ENCODE assay signal across 1 cellular context in the genomic region with DNA sequence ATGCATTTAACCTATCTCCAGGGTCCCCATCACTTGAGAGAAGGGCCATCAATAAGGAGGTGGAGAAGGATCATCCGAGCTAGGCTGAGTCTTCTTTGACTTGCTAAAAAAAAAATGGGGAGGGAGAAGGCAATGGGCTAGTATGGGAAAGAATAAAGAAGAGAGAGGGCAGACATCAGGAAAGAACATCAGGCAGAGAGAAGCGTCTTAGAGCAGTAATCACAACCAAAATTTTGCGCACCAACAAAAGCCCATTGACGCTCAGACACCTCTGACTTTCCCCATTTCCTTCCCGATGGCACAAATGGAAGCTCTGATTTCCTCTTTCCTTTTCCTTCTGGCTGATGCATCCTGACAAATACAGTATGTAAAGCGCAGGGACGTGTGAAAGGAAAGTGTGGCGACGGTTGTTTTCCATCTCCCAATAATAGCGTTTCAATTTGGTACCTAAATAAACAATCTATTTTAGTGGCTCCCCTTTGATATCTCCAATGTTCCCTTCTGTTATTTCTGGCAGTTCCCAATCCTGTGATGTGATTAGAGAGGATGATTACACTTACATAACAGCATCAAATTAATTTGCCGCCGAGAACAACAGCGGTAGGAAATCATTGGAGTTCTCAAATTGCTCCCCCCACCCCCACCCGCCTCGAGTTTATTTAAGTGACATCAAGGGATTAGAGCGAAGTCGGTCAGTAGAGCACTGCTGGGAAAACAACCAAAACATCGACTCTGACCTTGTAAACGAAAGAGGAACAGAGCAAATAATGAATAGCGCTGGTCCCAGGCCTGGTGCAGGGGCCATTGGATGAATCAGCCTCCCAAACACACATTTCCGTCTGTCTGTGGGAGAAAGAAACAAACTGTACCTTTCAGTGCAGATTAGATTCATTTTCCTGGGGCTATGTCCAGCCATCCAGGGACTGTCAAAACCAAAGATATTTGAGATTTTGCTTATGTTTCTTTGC.
TF ChIP-seq lines count a peak whose summit lies in the region.

No MANE protein-coding gene starts in this region.

TF ChIP-seq in HepG2, 621 proteins besides CTCF, POLR2A, EP300 and RAD21 (continued from another document and continues in another):
- TF ChIP-seq, protein P1, sequence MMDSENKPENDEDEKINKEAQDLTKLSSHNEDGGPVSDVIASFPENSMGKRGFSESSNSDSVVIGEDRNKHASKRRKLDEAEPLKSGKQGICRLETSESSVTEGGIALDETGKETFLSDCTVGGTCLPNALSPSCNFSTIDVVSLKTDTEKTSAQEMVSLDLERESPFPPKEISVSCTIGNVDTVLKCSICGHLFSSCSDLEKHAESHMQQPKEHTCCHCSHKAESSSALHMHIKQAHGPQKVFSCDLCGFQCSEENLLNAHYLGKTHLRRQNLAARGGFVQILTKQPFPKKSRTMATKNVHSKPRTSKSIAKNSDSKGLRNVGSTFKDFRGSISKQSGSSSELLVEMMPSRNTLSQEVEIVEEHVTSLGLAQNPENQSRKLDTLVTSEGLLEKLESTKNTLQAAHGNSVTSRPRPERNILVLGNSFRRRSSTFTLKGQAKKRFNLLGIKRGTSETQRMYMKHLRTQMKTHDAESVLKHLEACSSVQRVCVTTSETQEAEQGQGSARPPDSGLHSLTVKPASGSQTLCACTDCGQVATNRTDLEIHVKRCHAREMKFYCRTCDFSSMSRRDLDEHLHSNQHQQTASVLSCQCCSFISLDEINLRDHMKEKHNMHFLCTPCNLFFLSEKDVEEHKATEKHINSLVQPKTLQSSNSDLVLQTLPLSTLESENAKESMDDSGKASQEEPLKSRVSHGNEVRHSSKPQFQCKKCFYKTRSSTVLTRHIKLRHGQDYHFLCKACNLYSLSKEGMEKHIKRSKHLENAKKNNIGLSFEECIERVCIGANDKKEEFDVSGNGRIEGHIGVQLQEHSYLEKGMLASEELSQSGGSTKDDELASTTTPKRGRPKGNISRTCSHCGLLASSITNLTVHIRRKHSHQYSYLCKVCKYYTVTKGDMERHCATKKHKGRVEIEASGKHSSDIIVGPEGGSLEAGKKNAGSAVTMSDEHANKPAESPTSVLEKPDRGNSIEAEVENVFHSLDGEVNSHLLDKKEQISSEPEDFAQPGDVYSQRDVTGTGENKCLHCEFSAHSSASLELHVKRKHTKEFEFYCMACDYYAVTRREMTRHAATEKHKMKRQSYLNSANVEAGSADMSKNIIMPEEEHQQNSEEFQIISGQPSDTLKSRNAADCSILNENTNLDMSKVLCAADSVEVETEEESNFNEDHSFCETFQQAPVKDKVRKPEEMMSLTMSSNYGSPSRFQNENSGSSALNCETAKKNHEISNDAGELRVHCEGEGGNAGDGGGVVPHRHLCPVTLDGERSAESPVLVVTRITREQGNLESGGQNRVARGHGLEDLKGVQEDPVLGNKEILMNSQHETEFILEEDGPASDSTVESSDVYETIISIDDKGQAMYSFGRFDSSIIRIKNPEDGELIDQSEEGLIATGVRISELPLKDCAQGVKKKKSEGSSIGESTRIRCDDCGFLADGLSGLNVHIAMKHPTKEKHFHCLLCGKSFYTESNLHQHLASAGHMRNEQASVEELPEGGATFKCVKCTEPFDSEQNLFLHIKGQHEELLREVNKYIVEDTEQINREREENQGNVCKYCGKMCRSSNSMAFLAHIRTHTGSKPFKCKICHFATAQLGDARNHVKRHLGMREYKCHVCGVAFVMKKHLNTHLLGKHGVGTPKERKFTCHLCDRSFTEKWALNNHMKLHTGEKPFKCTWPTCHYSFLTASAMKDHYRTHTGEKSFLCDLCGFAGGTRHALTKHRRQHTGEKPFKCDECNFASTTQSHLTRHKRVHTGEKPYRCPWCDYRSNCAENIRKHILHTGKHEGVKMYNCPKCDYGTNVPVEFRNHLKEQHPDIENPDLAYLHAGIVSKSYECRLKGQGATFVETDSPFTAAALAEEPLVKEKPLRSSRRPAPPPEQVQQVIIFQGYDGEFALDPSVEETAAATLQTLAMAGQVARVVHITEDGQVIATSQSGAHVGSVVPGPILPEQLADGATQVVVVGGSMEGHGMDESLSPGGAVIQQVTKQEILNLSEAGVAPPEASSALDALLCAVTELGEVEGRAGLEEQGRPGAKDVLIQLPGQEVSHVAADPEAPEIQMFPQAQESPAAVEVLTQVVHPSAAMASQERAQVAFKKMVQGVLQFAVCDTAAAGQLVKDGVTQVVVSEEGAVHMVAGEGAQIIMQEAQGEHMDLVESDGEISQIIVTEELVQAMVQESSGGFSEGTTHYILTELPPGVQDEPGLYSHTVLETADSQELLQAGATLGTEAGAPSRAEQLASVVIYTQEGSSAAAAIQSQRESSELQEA (CRISPR knock-in tag; IDR thresholded peaks at IDR 0.05; ENCODE audit: not compliant biosample characterization) = no peak
- TF ChIP-seq NR2F1 (CRISPR knock-in tag; IDR thresholded peaks at IDR 0.05) (peak in 1 of 2 experiments; percentile 47; a peak in 3 of 4 replicates), DNMT1 (CRISPR knock-in tag; IDR thresholded peaks at IDR 0.05) (no peak), ESRRA (CRISPR knock-in tag; IDR thresholded peaks at IDR 0.05; ENCODE audit: low read depth) (peak; percentile 21; the same call in 1 of the 2 replicates), ZNF510 (CRISPR knock-in tag; IDR thresholded peaks at IDR 0.05; ENCODE audit: low read depth) (no peak), MAZ (IDR thresholded peaks at IDR 0.05; ENCODE audit: borderline replicate concordance, low read depth, low read length) (no peak), MAZ (CRISPR knock-in tag; IDR thresholded peaks at IDR 0.05; ENCODE audit: low read depth) (peak; percentile 66; the same call in 1 of the 2 replicates), ZNF430 (CRISPR knock-in tag; IDR thresholded peaks at IDR 0.05) (no peak), ZNF354B (CRISPR knock-in tag; IDR thresholded peaks at IDR 0.05) (no peak), ADNP (CRISPR knock-in tag; IDR thresholded peaks at IDR 0.05) (no peak), GATAD2A (CRISPR knock-in tag; IDR thresholded peaks at IDR 0.05) (peak; percentile 80), MED1 (CRISPR knock-in tag; IDR thresholded peaks at IDR 0.05) (peak; percentile 94), MEF2D (CRISPR knock-in tag; IDR thresholded peaks at IDR 0.05) (no peak), ZNF121 (CRISPR knock-in tag; IDR thresholded peaks at IDR 0.05) (peak; percentile 13; the same call in 1 of the 2 replicates), ZNF790 (CRISPR knock-in tag; IDR thresholded peaks at IDR 0.05; ENCODE audit: borderline replicate concordance) (no peak), PHB2 (IDR thresholded peaks at IDR 0.05; ENCODE audit: partially characterized antibody) (no peak), ZNF24 (IDR thresholded peaks at IDR 0.05) (no peak), ZBTB1 (CRISPR knock-in tag; IDR thresholded peaks at IDR 0.05; ENCODE audit: borderline replicate concordance) (no peak), EED (CRISPR knock-in tag; IDR thresholded peaks at IDR 0.05) (no peak), NONO (IDR thresholded peaks at IDR 0.05) (no peak), NONO (CRISPR knock-in tag; conservative IDR thresholded peaks at IDR 0.05) (peak; percentile 48)
- TF ChIP-seq, protein P2, sequence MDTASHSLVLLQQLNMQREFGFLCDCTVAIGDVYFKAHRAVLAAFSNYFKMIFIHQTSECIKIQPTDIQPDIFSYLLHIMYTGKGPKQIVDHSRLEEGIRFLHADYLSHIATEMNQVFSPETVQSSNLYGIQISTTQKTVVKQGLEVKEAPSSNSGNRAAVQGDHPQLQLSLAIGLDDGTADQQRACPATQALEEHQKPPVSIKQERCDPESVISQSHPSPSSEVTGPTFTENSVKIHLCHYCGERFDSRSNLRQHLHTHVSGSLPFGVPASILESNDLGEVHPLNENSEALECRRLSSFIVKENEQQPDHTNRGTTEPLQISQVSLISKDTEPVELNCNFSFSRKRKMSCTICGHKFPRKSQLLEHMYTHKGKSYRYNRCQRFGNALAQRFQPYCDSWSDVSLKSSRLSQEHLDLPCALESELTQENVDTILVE (CRISPR knock-in tag; IDR thresholded peaks at IDR 0.05) = no peak
- TF ChIP-seq, protein P3, sequence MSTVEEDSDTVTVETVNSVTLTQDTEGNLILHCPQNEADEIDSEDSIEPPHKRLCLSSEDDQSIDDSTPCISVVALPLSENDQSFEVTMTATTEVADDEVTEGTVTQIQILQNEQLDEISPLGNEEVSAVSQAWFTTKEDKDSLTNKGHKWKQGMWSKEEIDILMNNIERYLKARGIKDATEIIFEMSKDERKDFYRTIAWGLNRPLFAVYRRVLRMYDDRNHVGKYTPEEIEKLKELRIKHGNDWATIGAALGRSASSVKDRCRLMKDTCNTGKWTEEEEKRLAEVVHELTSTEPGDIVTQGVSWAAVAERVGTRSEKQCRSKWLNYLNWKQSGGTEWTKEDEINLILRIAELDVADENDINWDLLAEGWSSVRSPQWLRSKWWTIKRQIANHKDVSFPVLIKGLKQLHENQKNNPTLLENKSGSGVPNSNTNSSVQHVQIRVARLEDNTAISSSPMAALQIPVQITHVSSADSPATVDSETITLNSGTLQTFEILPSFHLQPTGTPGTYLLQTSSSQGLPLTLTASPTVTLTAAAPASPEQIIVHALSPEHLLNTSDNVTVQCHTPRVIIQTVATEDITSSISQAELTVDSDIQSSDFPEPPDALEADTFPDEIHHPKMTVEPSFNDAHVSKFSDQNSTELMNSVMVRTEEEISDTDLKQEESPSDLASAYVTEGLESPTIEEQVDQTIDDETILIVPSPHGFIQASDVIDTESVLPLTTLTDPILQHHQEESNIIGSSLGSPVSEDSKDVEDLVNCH (CRISPR knock-in tag; IDR thresholded peaks at IDR 0.05) = no peak
- TF ChIP-seq, protein P4, sequence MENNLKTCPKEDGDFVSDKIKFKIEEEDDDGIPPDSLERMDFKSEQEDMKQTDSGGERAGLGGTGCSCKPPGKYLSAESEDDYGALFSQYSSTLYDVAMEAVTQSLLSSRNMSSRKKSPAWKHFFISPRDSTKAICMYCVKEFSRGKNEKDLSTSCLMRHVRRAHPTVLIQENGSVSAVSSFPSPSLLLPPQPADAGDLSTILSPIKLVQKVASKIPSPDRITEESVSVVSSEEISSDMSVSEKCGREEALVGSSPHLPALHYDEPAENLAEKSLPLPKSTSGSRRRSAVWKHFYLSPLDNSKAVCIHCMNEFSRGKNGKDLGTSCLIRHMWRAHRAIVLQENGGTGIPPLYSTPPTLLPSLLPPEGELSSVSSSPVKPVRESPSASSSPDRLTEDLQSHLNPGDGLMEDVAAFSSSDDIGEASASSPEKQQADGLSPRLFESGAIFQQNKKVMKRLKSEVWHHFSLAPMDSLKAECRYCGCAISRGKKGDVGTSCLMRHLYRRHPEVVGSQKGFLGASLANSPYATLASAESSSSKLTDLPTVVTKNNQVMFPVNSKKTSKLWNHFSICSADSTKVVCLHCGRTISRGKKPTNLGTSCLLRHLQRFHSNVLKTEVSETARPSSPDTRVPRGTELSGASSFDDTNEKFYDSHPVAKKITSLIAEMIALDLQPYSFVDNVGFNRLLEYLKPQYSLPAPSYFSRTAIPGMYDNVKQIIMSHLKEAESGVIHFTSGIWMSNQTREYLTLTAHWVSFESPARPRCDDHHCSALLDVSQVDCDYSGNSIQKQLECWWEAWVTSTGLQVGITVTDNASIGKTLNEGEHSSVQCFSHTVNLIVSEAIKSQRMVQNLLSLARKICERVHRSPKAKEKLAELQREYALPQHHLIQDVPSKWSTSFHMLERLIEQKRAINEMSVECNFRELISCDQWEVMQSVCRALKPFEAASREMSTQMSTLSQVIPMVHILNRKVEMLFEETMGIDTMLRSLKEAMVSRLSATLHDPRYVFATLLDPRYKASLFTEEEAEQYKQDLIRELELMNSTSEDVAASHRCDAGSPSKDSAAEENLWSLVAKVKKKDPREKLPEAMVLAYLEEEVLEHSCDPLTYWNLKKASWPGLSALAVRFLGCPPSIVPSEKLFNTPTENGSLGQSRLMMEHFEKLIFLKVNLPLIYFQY (CRISPR knock-in tag; IDR thresholded peaks at IDR 0.05; ENCODE audit: borderline replicate concordance) = no peak
- TF ChIP-seq, protein P5, sequence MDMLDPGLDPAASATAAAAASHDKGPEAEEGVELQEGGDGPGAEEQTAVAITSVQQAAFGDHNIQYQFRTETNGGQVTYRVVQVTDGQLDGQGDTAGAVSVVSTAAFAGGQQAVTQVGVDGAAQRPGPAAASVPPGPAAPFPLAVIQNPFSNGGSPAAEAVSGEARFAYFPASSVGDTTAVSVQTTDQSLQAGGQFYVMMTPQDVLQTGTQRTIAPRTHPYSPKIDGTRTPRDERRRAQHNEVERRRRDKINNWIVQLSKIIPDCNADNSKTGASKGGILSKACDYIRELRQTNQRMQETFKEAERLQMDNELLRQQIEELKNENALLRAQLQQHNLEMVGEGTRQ (IDR thresholded peaks at IDR 0.05; ENCODE audit: low read depth, low read length) = no peak
- TF ChIP-seq, protein P5 (CRISPR knock-in tag; IDR thresholded peaks at IDR 0.05; ENCODE audit: borderline replicate concordance) = no peak
- TF ChIP-seq, protein P6, sequence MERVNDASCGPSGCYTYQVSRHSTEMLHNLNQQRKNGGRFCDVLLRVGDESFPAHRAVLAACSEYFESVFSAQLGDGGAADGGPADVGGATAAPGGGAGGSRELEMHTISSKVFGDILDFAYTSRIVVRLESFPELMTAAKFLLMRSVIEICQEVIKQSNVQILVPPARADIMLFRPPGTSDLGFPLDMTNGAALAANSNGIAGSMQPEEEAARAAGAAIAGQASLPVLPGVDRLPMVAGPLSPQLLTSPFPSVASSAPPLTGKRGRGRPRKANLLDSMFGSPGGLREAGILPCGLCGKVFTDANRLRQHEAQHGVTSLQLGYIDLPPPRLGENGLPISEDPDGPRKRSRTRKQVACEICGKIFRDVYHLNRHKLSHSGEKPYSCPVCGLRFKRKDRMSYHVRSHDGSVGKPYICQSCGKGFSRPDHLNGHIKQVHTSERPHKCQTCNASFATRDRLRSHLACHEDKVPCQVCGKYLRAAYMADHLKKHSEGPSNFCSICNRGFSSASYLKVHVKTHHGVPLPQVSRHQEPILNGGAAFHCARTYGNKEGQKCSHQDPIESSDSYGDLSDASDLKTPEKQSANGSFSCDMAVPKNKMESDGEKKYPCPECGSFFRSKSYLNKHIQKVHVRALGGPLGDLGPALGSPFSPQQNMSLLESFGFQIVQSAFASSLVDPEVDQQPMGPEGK (CRISPR knock-in tag; IDR thresholded peaks at IDR 0.05) = peak; percentile 85
- TF ChIP-seq, protein P7, sequence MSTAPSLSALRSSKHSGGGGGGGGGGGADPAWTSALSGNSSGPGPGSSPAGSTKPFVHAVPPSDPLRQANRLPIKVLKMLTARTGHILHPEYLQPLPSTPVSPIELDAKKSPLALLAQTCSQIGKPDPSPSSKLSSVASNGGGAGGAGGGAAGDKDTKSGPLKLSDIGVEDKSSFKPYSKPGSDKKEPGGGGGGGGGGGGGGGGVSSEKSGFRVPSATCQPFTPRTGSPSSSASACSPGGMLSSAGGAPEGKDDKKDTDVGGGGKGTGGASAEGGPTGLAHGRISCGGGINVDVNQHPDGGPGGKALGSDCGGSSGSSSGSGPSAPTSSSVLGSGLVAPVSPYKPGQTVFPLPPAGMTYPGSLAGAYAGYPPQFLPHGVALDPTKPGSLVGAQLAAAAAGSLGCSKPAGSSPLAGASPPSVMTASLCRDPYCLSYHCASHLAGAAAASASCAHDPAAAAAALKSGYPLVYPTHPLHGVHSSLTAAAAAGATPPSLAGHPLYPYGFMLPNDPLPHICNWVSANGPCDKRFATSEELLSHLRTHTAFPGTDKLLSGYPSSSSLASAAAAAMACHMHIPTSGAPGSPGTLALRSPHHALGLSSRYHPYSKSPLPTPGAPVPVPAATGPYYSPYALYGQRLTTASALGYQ (CRISPR knock-in tag; IDR thresholded peaks at IDR 0.05) = peak; percentile 85; the same call in 1 of the 2 replicates
